23 cellular contexts compared by ENCODE assay signal in the genomic region with DNA sequence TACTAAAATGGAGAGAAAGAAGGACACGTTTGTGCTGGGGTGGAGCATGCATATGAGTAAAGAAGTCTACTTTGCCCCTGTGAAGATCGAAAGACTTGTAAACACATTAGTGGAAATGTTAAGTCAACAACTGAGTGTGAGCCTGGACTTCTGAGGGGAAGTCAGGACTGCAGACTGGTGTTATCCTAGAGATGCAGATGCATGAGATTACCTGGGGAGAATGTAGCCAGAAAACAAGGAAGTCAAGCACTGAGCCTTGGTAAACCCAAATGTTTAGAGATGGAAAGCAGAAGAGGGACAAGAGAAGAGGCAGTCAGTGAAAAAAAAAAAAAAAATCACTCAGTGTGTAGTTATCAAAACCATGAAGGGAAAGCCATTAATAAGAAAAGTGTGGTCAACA. TPM values are rescaled to one million over a fixed set of nuclear protein-coding genes. Genes with fewer than 3 reads are reported as not detected.
"Had no signal": no experiment of that assay in that cellular context is flagged by ENCODE, and none has a peak within 500 bp of the region (broad histone marks: within the 10 kb centered on the region; RNA-seq: fewer than 3 reads in every experiment).

No MANE protein-coding gene starts in this region.

- DNase-seq: cortex of kidney; effector memory CD8-positive, alpha-beta T cell; hypothalamus; kidney; mucosa of descending colon; naive B cell; stimulated activated CD4-positive, alpha-beta T cell treated with anti-CD3 and anti-CD28 coated beads, Interleukin-12 subunit alpha, Interleukin-12 subunit beta, amount 100 ng/mL, for 4 hours; stimulated activated CD4-positive, alpha-beta T cell treated with anti-CD3 and anti-CD28 coated beads, Interleukin-1b, Interleukin-23, amount 100 ng/mL, for 48 hours; stimulated activated CD4-positive, alpha-beta T cell treated with anti-CD3 and anti-CD28 coated beads, Interleukin-4, amount 100 ng/mL, for 1 hour; stimulated activated CD8-positive, alpha-beta memory T cell treated with anti-CD3 and anti-CD28 coated beads, Interleukin-4, amount 100 ng/mL, for 48 hours; stimulated activated naive CD4-positive, alpha-beta T cell; stimulated activated naive CD8-positive, alpha-beta T cell treated with anti-CD3 and anti-CD28 coated beads, Interleukin-15, amount 100 ng/mL, for 72 hours; transverse colon; upper lobe of right lung; uterus had no signal

- H3K4me1 ChIP-seq: prostate gland, right atrium auricular region, suprapubic skin, transverse colon, upper lobe of right lung, uterus had no signal

- H3K9me3 ChIP-seq: mucosa of descending colon, prostate gland, right atrium auricular region, suprapubic skin, transverse colon, upper lobe of right lung, uterus had no signal

- H3K4me2 ChIP-seq: neural progenitor cell, smooth muscle cell had no signal

- FAIRE-seq: frontal cortex, kidney had no signal

- H3K36me3 ChIP-seq: neural progenitor cell, prostate gland, right atrium auricular region, suprapubic skin, transverse colon, upper lobe of right lung, uterus had no signal

- H3K27ac ChIP-seq: neural progenitor cell, prostate gland, right atrium auricular region, suprapubic skin, transverse colon, upper lobe of right lung, uterus had no signal

- H3K27me3 ChIP-seq: neural progenitor cell, right atrium auricular region, suprapubic skin, transverse colon, upper lobe of right lung, uterus had no signal

- H3K9ac ChIP-seq: neural progenitor cell had no signal

- H3K4me3 ChIP-seq: lung, mucosa of descending colon, neural progenitor cell, prostate gland, right atrium auricular region, smooth muscle cell, suprapubic skin, transverse colon, upper lobe of right lung, uterus had no signal

- H2AFZ ChIP-seq: neural progenitor cell had no signal

RNA-seq across cellular contexts. Expression of gene JAKMIP2, which starts 22.4 kb away (rescaled TPM):
- total RNA-seq: dermis microvascular lymphatic vessel endothelial cell had no signal
